Comparison of ENCODE assay signal across 8 cellular contexts in the genomic region with DNA sequence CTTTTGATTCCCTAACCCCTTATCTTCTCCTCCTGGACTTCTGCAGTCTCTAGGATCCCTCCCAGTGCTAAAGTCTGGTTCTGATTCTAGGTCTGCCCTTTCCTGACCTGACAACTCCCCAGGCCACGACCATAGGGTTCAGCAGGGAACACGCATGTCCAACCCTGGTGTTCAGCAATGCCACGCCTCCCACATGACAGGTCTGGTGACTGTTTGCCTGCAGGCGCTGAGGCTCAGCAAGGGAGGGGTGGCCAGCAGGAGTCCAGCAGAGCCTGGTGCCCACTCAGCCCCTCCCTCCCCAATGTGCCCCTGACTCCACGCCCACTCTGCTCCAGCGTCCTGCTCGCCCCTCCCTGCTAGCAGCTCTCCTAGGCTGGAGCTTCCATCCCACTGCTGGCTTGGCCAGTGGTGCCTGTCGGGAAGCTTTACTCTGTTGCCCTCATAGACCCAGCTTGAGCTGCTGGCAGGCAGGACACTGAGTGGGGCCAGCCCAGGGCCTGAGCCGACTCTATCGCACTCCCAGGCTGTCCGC. TPM values are rescaled to one million over a fixed set of nuclear protein-coding genes. Genes with fewer than 3 reads are reported as not detected.
DNase-seq lines count a peak whose midpoint lies in the region; ATAC-seq, FAIRE-seq and TF ChIP-seq lines count a peak whose summit lies in the region.

No MANE protein-coding gene starts in this region.

- no peaks in the 10 kb centered on the region for H3F3A ChIP-seq in DOHH2 (ENCODE audit: control insufficient read depth, insufficient read depth)

- peaks cover 47% of the 10 kb centered on the region for H3K79me2 ChIP-seq in DOHH2 (ENCODE audit: control insufficient read depth, low read length)

- no peaks in the 10 kb centered on the region for H4K20me1 ChIP-seq in DOHH2 (ENCODE audit: control insufficient read depth, insufficient read depth, low read depth, low read length)

- peak; percentile 28 for DNase-seq in SK-N-DZ (ENCODE audit: low spot score)
- peak; percentile 42 to 89 for DNase-seq in foreskin fibroblast
- DNase-seq in pancreas, result no peak
- no peak for DNase-seq in GM19238 (ENCODE audit: insufficient read length, low spot score)
- DNase-seq in GOT3 (lab: John Stamatoyannopoulos, UW), result no peak
- no peak for DNase-seq in mesenteric fat pad (ENCODE audit: low spot score)

- H3K4me2 ChIP-seq in DOHH2 (ENCODE audit: low read length), result peak overlapping the region; percentile 93

- H3K27me3 ChIP-seq in DOHH2 (ENCODE audit: control insufficient read depth, low read length), result no peaks in the 10 kb centered on the region
- no peaks in the 10 kb centered on the region for H3K27me3 ChIP-seq in pancreas

- intact Hi-C loops in pancreas (cut with DNase I), result no loop called here

- no peaks in the 10 kb centered on the region for H3K9me3 ChIP-seq in DOHH2 (ENCODE audit: control insufficient read depth, insufficient read depth, low read length)
- H3K9me3 ChIP-seq in pancreas, result no peaks in the 10 kb centered on the region

- TF ChIP-seq CTCF in DOHH2 (IDR thresholded peaks at IDR 0.05; ENCODE audit: low read depth, low read length, poor library complexity, severe bottlenecking), result no peak
- no peak for TF ChIP-seq CTCF in foreskin fibroblast (IDR thresholded peaks at IDR 0.05; ENCODE audit: low read depth, low read length)
- no peak for TF ChIP-seq CTCF in pancreas (IDR thresholded peaks at IDR 0.05)

- no peak for TF ChIP-seq POLR2A in GM18505 (IDR thresholded peaks at IDR 0.05; ENCODE audit: borderline replicate concordance, extremely low read depth, insufficient read depth, insufficient read length)

- H3K36me3 ChIP-seq in DOHH2 (ENCODE audit: control insufficient read depth, low read length), result peaks cover 3% of the 10 kb centered on the region; the same call in 1 of the 2 replicates
- H3K36me3 ChIP-seq in pancreas, result no peaks in the 10 kb centered on the region

- FAIRE-seq in pancreas (lab: Jason Lieb, UNC), result no peak

- H3K4me1 ChIP-seq in DOHH2 (ENCODE audit: control insufficient read depth, low read length) (peaks cover 36% of the 10 kb centered on the region), pancreas (peaks cover 0 to 6% (median 0%) of the 10 kb centered on the region in 3 donors)

- peak in 3 of 4 donors; percentile 19 to 40 (median 39) for ATAC-seq in pancreas
- ATAC-seq in GM18505 (IDR thresholded peaks at IDR 0.05; ENCODE audit: unreplicated experiment), result no peak

- H3K4me3 ChIP-seq in DOHH2 (ENCODE audit: low read length) (peak overlapping the region; percentile 72), foreskin fibroblast (ENCODE audit: low read depth in 1 of 2, low read length in 2 of 2) (no peak overlapping the region), pancreas (no peak overlapping the region)

- H3K9me2 ChIP-seq in DOHH2 (replicated peaks; ENCODE audit: control insufficient read depth, low read length), result no peaks in the 10 kb centered on the region

- H3K27ac ChIP-seq in DOHH2 (ENCODE audit: low read depth, low read length) (peak overlapping the region; percentile 64), pancreas (peak overlapping the region in 2 of 4 donors; percentile 36 to 45)

- 86 to 88% methylated on average over 10 to 11 of the region's 11 CpGs for WGBS in pancreas, 2 donors

RNA-seq across cellular contexts. Expression of a gene that starts 17.3 kb away (rescaled TPM):
- polyA plus RNA-seq in SK-N-DZ (2014; cell fraction: cytosol; rRNA removed), result 3.7 and 5.6 TPM in 2 replicates
- polyA plus RNA-seq in SK-N-DZ (2014; cell fraction: nucleus; rRNA removed), result 2.2 and 5.6 TPM in 2 replicates
- total RNA-seq in pancreas, result 10 to 100 TPM in 4 of 6 donors, 1 to 10 TPM in 2; 8.3 to 20.6 (median 11.1) TPM
- polyA plus RNA-seq in pancreas, result 10 to 100 TPM in 1 of 2 donors, 1 to 10 TPM in 1; 9.8 to 15.0 TPM
- 24.4 TPM for total RNA-seq in mesenteric fat pad

Comparison
In these comparisons a context has a peak if more than half of its experiments do, and no peak if none do; other contexts are left out.
1. DNase-seq: peak in SK-N-DZ (single experiment) and foreskin fibroblast (2 of 2); none in pancreas (0 of 6), GM19238 (single experiment), GOT3 (single experiment) and mesenteric fat pad (single experiment).